ENCODE assay signal across 8 cellular contexts in the genomic region with DNA sequence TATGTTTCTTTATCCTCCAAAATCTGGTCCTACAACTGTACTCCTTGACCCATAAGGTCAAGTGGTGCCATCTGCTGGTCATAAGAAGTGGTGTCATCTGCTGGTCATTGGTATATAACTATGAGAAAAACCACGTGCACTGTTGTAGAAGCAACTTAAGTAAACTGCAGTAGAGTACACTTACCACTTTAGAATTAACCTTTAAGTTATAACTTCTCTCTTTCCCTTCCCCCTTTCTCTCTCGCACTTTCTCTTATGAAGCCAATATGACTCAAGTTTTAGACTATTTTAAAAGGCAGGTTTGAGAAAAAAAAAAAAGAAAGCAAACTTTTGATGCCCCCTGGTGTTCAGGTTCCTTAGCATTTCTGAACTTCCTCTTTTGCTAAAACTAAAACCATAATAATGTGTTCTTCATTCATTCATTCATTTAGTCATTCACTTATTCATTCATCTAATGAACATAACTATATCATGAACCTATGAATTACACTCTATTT. TPM values are rescaled to one million over a fixed set of nuclear protein-coding genes. Genes with fewer than 3 reads are reported as not detected.
DNase-seq lines count a peak whose midpoint lies in the region; ATAC-seq, FAIRE-seq and TF ChIP-seq lines count a peak whose summit lies in the region.

No MANE protein-coding gene starts in this region.

- peak overlapping the region; percentile 49 for H3K4me3 ChIP-seq in AG04450 (ENCODE audit: low read depth, low read length)

- no peaks in the 10 kb centered on the region for H3K27me3 ChIP-seq in AG04450 (ENCODE audit: control insufficient read depth, insufficient read depth, low read length)

- no peak overlapping the region for H3K27ac Mint-ChIP-seq in T-helper 1 cell treated with Interleukin-12 subunit alpha and Interleukin-12 subunit beta and Interleukin-4 antibody, amounts not matched to agents 30 μg/mL and 1 μg/mL, for 36 hours

- CTCF ChIA-PET in AG04450 (lab: Charles Lee) = interaction anchor here (0.7 to 3.8 kb wide), 33 partner anchors 9 to 594 kb away, joined by 3 to 107 read pairs (median 7); partner anchors contain the start of gene KLHL9

- H3K27ac ChIP-seq in AG04450 (ENCODE audit: low read depth, low read length) = no peak overlapping the region

- DNase-seq in AG04450 (ENCODE audit: low read depth, low spot score) (peak; percentile 88), GM13977 (ENCODE audit: low spot score) (peak; percentile 50), NCI-H1436 treated with DMSO at 0.1 percent for 48 hours (lab: John Stamatoyannopoulos, UW) (peak; percentile 43), left lobe of liver (ENCODE audit: low spot score) (peak; percentile 54)
- DNase-seq in stimulated activated naive CD4-positive, alpha-beta T cell treated with Interleukin-2 at 50 U/mL for 16 hours (lab: John Stamatoyannopoulos, UW) = peak; percentile 30

- H3K4me1 Mint-ChIP-seq in T-helper 1 cell treated with Interleukin-12 subunit alpha and Interleukin-12 subunit beta and Interleukin-4 antibody, amounts not matched to agents 30 μg/mL and 1 μg/mL, for 36 hours (ENCODE audit: low read depth) = peaks cover 5% of the 10 kb centered on the region

- no peaks in the 10 kb centered on the region for H3K9me3 ChIP-seq in AG04450 (ENCODE audit: control insufficient read depth, insufficient read depth, low read length)

- TF ChIP-seq CTCF in AG04450 (IDR thresholded peaks at IDR 0.05; ENCODE audit: low read depth, low read length) = peak; percentile 68
- TF ChIP-seq CTCF in GM13977 (IDR thresholded peaks at IDR 0.05; ENCODE audit: extremely low read depth, insufficient read depth, missing control alignments) = peak; percentile 74

- FAIRE-seq in colon (lab: Jason Lieb, UNC) = peak; percentile 77

- no peaks in the 10 kb centered on the region for H3K9me3 Mint-ChIP-seq in T-helper 1 cell treated with Interleukin-12 subunit alpha and Interleukin-12 subunit beta and Interleukin-4 antibody, amounts not matched to agents 30 μg/mL and 1 μg/mL, for 36 hours

- ATAC-seq in HG02870 (IDR thresholded peaks at IDR 0.05; ENCODE audit: unreplicated experiment) (peak; percentile 100), left lobe of liver (peak; percentile 100)

- no peaks in the 10 kb centered on the region for H3K36me3 Mint-ChIP-seq in T-helper 1 cell treated with Interleukin-12 subunit alpha and Interleukin-12 subunit beta and Interleukin-4 antibody, amounts not matched to agents 30 μg/mL and 1 μg/mL, for 36 hours (ENCODE audit: low read depth)

- H3K4me3 Mint-ChIP-seq in T-helper 1 cell treated with Interleukin-12 subunit alpha and Interleukin-12 subunit beta and Interleukin-4 antibody, amounts not matched to agents 30 μg/mL and 1 μg/mL, for 36 hours = peak overlapping the region; percentile 61

- H3K27me3 Mint-ChIP-seq in T-helper 1 cell treated with Interleukin-12 subunit alpha and Interleukin-12 subunit beta and Interleukin-4 antibody, amounts not matched to agents 30 μg/mL and 1 μg/mL, for 36 hours (ENCODE audit: low read depth) = peaks cover 39% of the 10 kb centered on the region

- in situ Hi-C loops in GM13977 (cut with MboI; ENCODE audit: low pct_unique_long_range_greater_than_20kb, low sequenced_read_pairs, unreplicated experiment) = loop anchor here (5.0 to 25.0 kb wide), 2 partner anchors 322 to 477 kb away; partner anchors contain the start of gene IFNA5

- POLR2A ChIA-PET in AG04450 (lab: Yijun Ruan, JAX) = no interaction called here

RNA-seq across cellular contexts. Expression of gene MTAP, which starts 12.8 kb away (rescaled TPM):
- 21.7 and 26.1 TPM in 2 replicates for polyA plus RNA-seq in AG04450 (2011; rRNA removed)
- polyA minus RNA-seq in AG04450 (2011; rRNA and poly(A)+ RNA removed) = 25.3 and 28.9 TPM in 2 replicates
- 15.1 TPM for total RNA-seq in left lobe of liver

Comparison
In these comparisons a context has a peak if more than half of its experiments do, and no peak if none do; other contexts are left out.
1. DNase-seq: peak in every context shown above with its lines; median percentile 88 in AG04450; 54 in left lobe of liver; 50 in GM13977; 43 in NCI-H1436 treated with DMSO at 0.1 percent for 48 hours; 30 in stimulated activated naive CD4-positive, alpha-beta T cell treated with Interleukin-2 at 50 U/mL for 16 hours.